9 cellular contexts compared by ENCODE assay signal in genomic region chr16:86509759-86510464, GRCh38. TPM values are rescaled to one million over a fixed set of nuclear protein-coding genes. Genes with fewer than 3 reads are reported as not detected.
DNase-seq lines count a peak whose midpoint lies in the region; ATAC-seq and TF ChIP-seq lines count a peak whose summit lies in the region.
"Had no signal": no experiment of that assay in that cellular context is flagged by ENCODE, and none has a peak within 500 bp of the region (broad histone marks: within the 10 kb centered on the region; RNA-seq: fewer than 3 reads in every experiment).

No MANE protein-coding gene starts in this region.

- H3K4me1 ChIP-seq in smooth muscle cell (ENCODE audit: low read depth) = peaks cover 10% of the 10 kb centered on the region

- H4K20me1 ChIP-seq in smooth muscle cell (ENCODE audit: low read depth) = peaks cover 44% of the 10 kb centered on the region

- peak overlapping the region; percentile 89 for H3K4me2 ChIP-seq in smooth muscle cell

- TF ChIP-seq CTCF in WTC11 (IDR thresholded peaks at IDR 0.05) (no peak), smooth muscle cell (IDR thresholded peaks at IDR 0.05; ENCODE audit: borderline replicate concordance, insufficient read depth, poor library complexity, severe bottlenecking) (no peak)

- H3K4me3 ChIP-seq in smooth muscle cell = peak overlapping the region; percentile 73

- no peaks in the 10 kb centered on the region for H3K9me3 Mint-ChIP-seq in WTC11

- peaks cover 72% of the 10 kb centered on the region for H3K27me3 ChIP-seq in smooth muscle cell (ENCODE audit: low read depth)

- H3K36me3 Mint-ChIP-seq in WTC11 = peaks cover 4% of the 10 kb centered on the region

- no peak overlapping the region for H3K27ac Mint-ChIP-seq in WTC11

- CTCF ChIA-PET in WTC11 (lab: Charles Lee) = interaction anchor here (0.6 to 1.8 kb wide), 4 partner anchors 18 to 257 kb away, joined by 3 to 9 read pairs (median 4); no protein-coding TSS in a partner anchor

- H3K27me3 Mint-ChIP-seq in WTC11 (ENCODE audit: low read depth) = peaks cover 96% of the 10 kb centered on the region

- POLR2A ChIA-PET in WTC11 (lab: Charles Lee) = no interaction called here

- peak; percentile 10 for ATAC-seq in WTC11

- under 1% methylated on average over 24 of the region's 84 CpGs for WGBS in smooth muscle cell (ENCODE audit: low lambda C conversion rate)

- H3K27ac ChIP-seq in smooth muscle cell (ENCODE audit: low read depth) = peak overlapping the region; percentile 83
- H3K27ac ChIP-seq: C4-2B had no signal

- peaks cover 50% of the 10 kb centered on the region for H3K4me1 Mint-ChIP-seq in WTC11

- peak overlapping the region; percentile 85 for H3K9ac ChIP-seq in smooth muscle cell (ENCODE audit: low read depth)

- peaks cover 44% of the 10 kb centered on the region for H3K79me2 ChIP-seq in smooth muscle cell (ENCODE audit: low read depth)

- H2AFZ ChIP-seq in smooth muscle cell (ENCODE audit: low read depth) = peak overlapping the region; percentile 39

- H3K36me3 ChIP-seq in smooth muscle cell (ENCODE audit: low read depth) = no peaks in the 10 kb centered on the region

- H3F3A ChIP-seq in smooth muscle cell (ENCODE audit: low read depth) = peaks cover 11% of the 10 kb centered on the region

- no peaks in the 10 kb centered on the region for H3K9me3 ChIP-seq in smooth muscle cell (replicated peaks; ENCODE audit: low read depth)

- DNase-seq in NCI-H1417 (lab: John Stamatoyannopoulos, UW) (peak in 2 of 3 experiments; percentile 38 to 56), NCI-H1417 treated with DMSO at 0.1 percent for 48 hours (lab: John Stamatoyannopoulos, UW) (no peak), WTC11 (ENCODE audit: low spot score) (peak; percentile 66), hepatic stellate cell (ENCODE audit: low spot score) (peak; percentile 91), smooth muscle cell (lab: John Stamatoyannopoulos, UW; ENCODE audit: unreplicated experiment) (peak; percentile 72), OCI-M2 (lab: John Stamatoyannopoulos, UW; ENCODE audit: unreplicated experiment) (no peak), NCI-H2227 treated with DMSO at 0.1 percent for 48 hours (lab: John Stamatoyannopoulos, UW) (no peak)
- DNase-seq in stimulated activated CD4-positive, alpha-beta T cell treated with anti-CD3 and anti-CD28 coated beads, Interleukin-1b, Interleukin-23, amount 100 ng/mL, for 48 hours = no peak

- peak overlapping the region; percentile 66 for H3K4me3 Mint-ChIP-seq in WTC11

TF ChIP-seq in WTC11, 78 proteins besides CTCF, POLR2A, EP300 and RAD21:
- TF ChIP-seq JAZF1 (CRISPR knock-in tag; IDR thresholded peaks at IDR 0.05) (no peak), MLX (CRISPR knock-in tag; IDR thresholded peaks at IDR 0.05) (no peak), SMAD4 (CRISPR knock-in tag; IDR thresholded peaks at IDR 0.05) (no peak), PREB (CRISPR knock-in tag; IDR thresholded peaks at IDR 0.05; ENCODE audit: borderline replicate concordance) (no peak), ETV6 (CRISPR knock-in tag; IDR thresholded peaks at IDR 0.05) (no peak), ZNF416 (CRISPR knock-in tag; IDR thresholded peaks at IDR 0.05) (no peak), ZNF423 (CRISPR knock-in tag; IDR thresholded peaks at IDR 0.05) (no peak), ZNF219 (CRISPR knock-in tag; IDR thresholded peaks at IDR 0.05; ENCODE audit: borderline replicate concordance) (no peak), FOXK1 (CRISPR knock-in tag; IDR thresholded peaks at IDR 0.05) (no peak), HMGA2 (CRISPR knock-in tag; IDR thresholded peaks at IDR 0.05) (no peak)
- TF ChIP-seq, protein P1, sequence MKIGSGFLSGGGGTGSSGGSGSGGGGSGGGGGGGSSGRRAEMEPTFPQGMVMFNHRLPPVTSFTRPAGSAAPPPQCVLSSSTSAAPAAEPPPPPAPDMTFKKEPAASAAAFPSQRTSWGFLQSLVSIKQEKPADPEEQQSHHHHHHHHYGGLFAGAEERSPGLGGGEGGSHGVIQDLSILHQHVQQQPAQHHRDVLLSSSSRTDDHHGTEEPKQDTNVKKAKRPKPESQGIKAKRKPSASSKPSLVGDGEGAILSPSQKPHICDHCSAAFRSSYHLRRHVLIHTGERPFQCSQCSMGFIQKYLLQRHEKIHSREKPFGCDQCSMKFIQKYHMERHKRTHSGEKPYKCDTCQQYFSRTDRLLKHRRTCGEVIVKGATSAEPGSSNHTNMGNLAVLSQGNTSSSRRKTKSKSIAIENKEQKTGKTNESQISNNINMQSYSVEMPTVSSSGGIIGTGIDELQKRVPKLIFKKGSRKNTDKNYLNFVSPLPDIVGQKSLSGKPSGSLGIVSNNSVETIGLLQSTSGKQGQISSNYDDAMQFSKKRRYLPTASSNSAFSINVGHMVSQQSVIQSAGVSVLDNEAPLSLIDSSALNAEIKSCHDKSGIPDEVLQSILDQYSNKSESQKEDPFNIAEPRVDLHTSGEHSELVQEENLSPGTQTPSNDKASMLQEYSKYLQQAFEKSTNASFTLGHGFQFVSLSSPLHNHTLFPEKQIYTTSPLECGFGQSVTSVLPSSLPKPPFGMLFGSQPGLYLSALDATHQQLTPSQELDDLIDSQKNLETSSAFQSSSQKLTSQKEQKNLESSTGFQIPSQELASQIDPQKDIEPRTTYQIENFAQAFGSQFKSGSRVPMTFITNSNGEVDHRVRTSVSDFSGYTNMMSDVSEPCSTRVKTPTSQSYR (CRISPR knock-in tag; IDR thresholded peaks at IDR 0.05) = no peak
- TF ChIP-seq, protein P2, sequence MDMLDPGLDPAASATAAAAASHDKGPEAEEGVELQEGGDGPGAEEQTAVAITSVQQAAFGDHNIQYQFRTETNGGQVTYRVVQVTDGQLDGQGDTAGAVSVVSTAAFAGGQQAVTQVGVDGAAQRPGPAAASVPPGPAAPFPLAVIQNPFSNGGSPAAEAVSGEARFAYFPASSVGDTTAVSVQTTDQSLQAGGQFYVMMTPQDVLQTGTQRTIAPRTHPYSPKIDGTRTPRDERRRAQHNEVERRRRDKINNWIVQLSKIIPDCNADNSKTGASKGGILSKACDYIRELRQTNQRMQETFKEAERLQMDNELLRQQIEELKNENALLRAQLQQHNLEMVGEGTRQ (CRISPR knock-in tag; IDR thresholded peaks at IDR 0.05) = no peak
- TF ChIP-seq, protein P3, sequence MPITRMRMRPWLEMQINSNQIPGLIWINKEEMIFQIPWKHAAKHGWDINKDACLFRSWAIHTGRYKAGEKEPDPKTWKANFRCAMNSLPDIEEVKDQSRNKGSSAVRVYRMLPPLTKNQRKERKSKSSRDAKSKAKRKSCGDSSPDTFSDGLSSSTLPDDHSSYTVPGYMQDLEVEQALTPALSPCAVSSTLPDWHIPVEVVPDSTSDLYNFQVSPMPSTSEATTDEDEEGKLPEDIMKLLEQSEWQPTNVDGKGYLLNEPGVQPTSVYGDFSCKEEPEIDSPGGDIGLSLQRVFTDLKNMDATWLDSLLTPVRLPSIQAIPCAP (CRISPR knock-in tag; IDR thresholded peaks at IDR 0.05) = no peak
TF ChIP-seq in WTC11: peak in this region for 0.

RNA-seq across cellular contexts. Expression of gene FOXF1, which starts 0.4 kb away (rescaled TPM):
- total RNA-seq in WTC11 (2021) = 0.09 to 0.14 TPM in 2 of 3 replicates, not detected in the other
- total RNA-seq in smooth muscle cell = 15.6 and 24.7 TPM in 2 replicates
- polyA plus RNA-seq in smooth muscle cell = 30.5 and 31.5 TPM in 2 replicates

RNA-seq across cellular contexts. Expression of gene MTHFSD, which starts 45.1 kb away (rescaled TPM):
- total RNA-seq in WTC11 (2021) = 14.1 to 15.7 TPM (median 15.3 TPM) in 3 replicates
- 14.7 and 23.0 TPM in 2 replicates for total RNA-seq in smooth muscle cell
- 13.3 and 16.5 TPM in 2 replicates for polyA plus RNA-seq in smooth muscle cell

RNA-seq across cellular contexts. Expression of gene FOXC2, which starts 56.7 kb away (rescaled TPM):
- 0.18 to 0.28 TPM (median 0.21 TPM) in 3 replicates for total RNA-seq in WTC11 (2021)
- total RNA-seq in smooth muscle cell = 2.7 and 2.8 TPM in 2 replicates
- polyA plus RNA-seq in smooth muscle cell = 18.0 and 18.1 TPM in 2 replicates

Comparison
In these comparisons a context has a peak if more than half of its experiments do, and no peak if none do; other contexts are left out.
1. DNase-seq: peak in NCI-H1417 (2 of 3), WTC11 (single experiment), hepatic stellate cell (single experiment) and smooth muscle cell (single experiment); none in NCI-H1417 treated with DMSO at 0.1 percent for 48 hours (single experiment), stimulated activated CD4-positive, alpha-beta T cell treated with anti-CD3 and anti-CD28 coated beads, Interleukin-1b, Interleukin-23, amount 100 ng/mL, for 48 hours (single experiment), OCI-M2 (single experiment) and NCI-H2227 treated with DMSO at 0.1 percent for 48 hours (single experiment).
2. RNA of gene FOXF1, which starts 0.4 kb away (total RNA-seq): 15.6 to 24.7 TPM in smooth muscle cell; 0.09 to 0.14 TPM in WTC11; every median in the first group is over 10 times any median in the second.